In the genomic region with DNA sequence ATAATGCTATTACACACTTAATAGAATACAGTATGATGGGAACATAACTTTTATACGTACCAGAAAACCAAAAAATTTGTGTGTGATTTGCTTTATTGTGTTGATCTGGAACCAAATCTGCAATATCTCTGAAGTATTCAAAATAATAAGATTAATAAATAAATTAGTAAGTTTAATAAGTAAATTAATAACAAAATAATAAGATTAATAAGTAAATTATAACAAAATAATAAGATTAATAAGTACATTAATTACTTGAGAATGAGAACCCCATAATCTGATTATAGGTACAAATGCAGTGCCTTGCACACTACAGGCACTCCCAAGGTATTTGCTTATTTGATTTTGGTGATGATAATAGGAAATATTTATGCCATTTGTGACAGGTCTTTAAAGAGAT, we compare ENCODE assay signal across 23 cellular contexts.
DNase-seq lines count a peak whose midpoint lies in the region; ATAC-seq, FAIRE-seq and TF ChIP-seq lines count a peak whose summit lies in the region.
"Had no signal": no experiment of that assay in that cellular context is flagged by ENCODE, and none has a peak within 500 bp of the region (broad histone marks: within the 10 kb centered on the region; RNA-seq: fewer than 3 reads in every experiment).

No MANE protein-coding gene starts in this region.

- H3K4me3 ChIP-seq in MM.1S (ENCODE audit: low read length), result no peak overlapping the region
- H3K4me3 ChIP-seq in kidney (ENCODE audit: low read length in 2 of 2), result no peak overlapping the region
- H3K4me3 ChIP-seq: A549; BLaER1 treated with 17β-estradiol and CSF1 and Interleukin-3, amounts not matched to agents 10 nM and 100 nM; GM12878 had no signal

- H3K36me3 ChIP-seq in MM.1S (replicated peaks; ENCODE audit: insufficient read depth, low read length) (no peaks in the 10 kb centered on the region), kidney (ENCODE audit: control insufficient read depth in 1 of 2, insufficient read depth in 2 of 2, low read length in 2 of 2) (no peaks in the 10 kb centered on the region)
- H3K36me3 ChIP-seq: BLaER1 treated with 17β-estradiol and CSF1 and Interleukin-3, amounts not matched to agents 10 nM and 100 nM had no signal

- 0 out of 2 replicates have a peak overlapping the region, but pooled peaks have one; percentile 20 for H2AFZ ChIP-seq in MM.1S (ENCODE audit: low read length)

- no peaks in the 10 kb centered on the region for H3K79me2 ChIP-seq in MM.1S (ENCODE audit: low read length)

- no peaks in the 10 kb centered on the region for H3K27me3 ChIP-seq in MM.1S (replicated peaks; ENCODE audit: insufficient read depth, low read length)
- H3K27me3 ChIP-seq: BLaER1 treated with 17β-estradiol and CSF1 and Interleukin-3, amounts not matched to agents 10 nM and 100 nM had no signal

- H3K9ac ChIP-seq in MM.1S (ENCODE audit: low read length), result no peak overlapping the region
- no peak overlapping the region for H3K9ac ChIP-seq in kidney (ENCODE audit: low read length in 2 of 2)
- H3K9ac ChIP-seq: BLaER1 treated with 17β-estradiol and CSF1 and Interleukin-3, amounts not matched to agents 10 nM and 100 nM had no signal

- H3K27ac ChIP-seq in MM.1S (ENCODE audit: low read length) (no peak overlapping the region), kidney (ENCODE audit: low read depth in 2 of 2, low read length in 2 of 2) (no peak overlapping the region)
- H3K27ac ChIP-seq: A549; BLaER1 treated with 17β-estradiol and CSF1 and Interleukin-3, amounts not matched to agents 10 nM and 100 nM; C4-2B had no signal

- no peak overlapping the region for H3K4me2 ChIP-seq in MM.1S (ENCODE audit: low read depth, low read length)
- H3K4me2 ChIP-seq: A549; BLaER1 treated with 17β-estradiol and CSF1 and Interleukin-3, amounts not matched to agents 10 nM and 100 nM had no signal

- H3K4me1 ChIP-seq in MM.1S (ENCODE audit: low read length), result peaks cover 12% of the 10 kb centered on the region
- H3K4me1 ChIP-seq in kidney (ENCODE audit: control insufficient read depth in 1 of 2, insufficient read depth in 1 of 2, low read depth in 1 of 2, low read length in 2 of 2), result no peaks in the 10 kb centered on the region
- H3K4me1 ChIP-seq: A549, Caco-2 had no signal

- intact Hi-C loops in kidney (cut with DNase I), result no loop called here

- no peak for DNase-seq in MM.1S
- no peak for DNase-seq in kidney
- DNase-seq in NCI-H524 (lab: John Stamatoyannopoulos, UW), result no peak
- DNase-seq in stimulated activated CD4-positive, alpha-beta T cell treated with anti-CD3 and anti-CD28 coated beads, Interleukin-1b, Interleukin-23, amount 100 ng/mL, for 48 hours, result no peak
- DNase-seq: 8988T; AML-193; Caco-2; Calu3; CD4-positive, alpha-beta T cell; CD8-positive, alpha-beta T cell; DMS79; DND-41; EL; GDM1 had no signal

- H3F3A ChIP-seq in MM.1S (ENCODE audit: insufficient read depth, low read length), result no peaks in the 10 kb centered on the region

- ATAC-seq in HG03571 (IDR thresholded peaks at IDR 0.05; ENCODE audit: unreplicated experiment), result no peak
- ATAC-seq: A549; CD8-positive, alpha-beta T cell; GM12878 had no signal

- no peaks in the 10 kb centered on the region for H3K9me2 ChIP-seq in MM.1S (replicated peaks; ENCODE audit: insufficient read depth, low read length)

- TF ChIP-seq CTCF in MM.1S (IDR thresholded peaks at IDR 0.05; ENCODE audit: low read length) (no peak), kidney (IDR thresholded peaks at IDR 0.05; ENCODE audit: borderline replicate concordance, extremely low read depth, insufficient read depth) (no peak)

- H3K9me3 ChIP-seq in MM.1S (replicated peaks; ENCODE audit: insufficient read depth, low read length) (no peaks in the 10 kb centered on the region), kidney (ENCODE audit: control insufficient read depth in 1 of 2, low read length in 2 of 2) (no peaks in the 10 kb centered on the region)
- H3K9me3 ChIP-seq: A549; BLaER1 treated with 17β-estradiol and CSF1 and Interleukin-3, amounts not matched to agents 10 nM and 100 nM; Caco-2 had no signal

- FAIRE-seq in colon (lab: Jason Lieb, UNC), result peak; percentile 41
- peak; percentile 58 for FAIRE-seq in kidney (lab: Jason Lieb, UNC)
- FAIRE-seq: A549, D721Med, GM12878, GM12892, GM18507 had no signal

- H4K20me1 ChIP-seq in MM.1S (ENCODE audit: insufficient read depth, low read length), result no peaks in the 10 kb centered on the region
- H4K20me1 ChIP-seq: BLaER1 treated with 17β-estradiol and CSF1 and Interleukin-3, amounts not matched to agents 10 nM and 100 nM had no signal
